ENCODE assay signal across 25 cellular contexts in genomic region chr14:81332725-81333124, GRCh38.
"Had no signal": no experiment of that assay in that cellular context is flagged by ENCODE, and none has a peak within 500 bp of the region (broad histone marks: within the 10 kb centered on the region; RNA-seq: fewer than 3 reads in every experiment).

No MANE protein-coding gene starts in this region.

- H3K9me3 ChIP-seq: esophagus muscularis mucosa, gastrocnemius medialis, heart right ventricle, left lung, lower lobe of right lung, mucosa of descending colon had no signal

- H3K4me1 Mint-ChIP-seq: naive B cell had no signal

- H3K4me3 Mint-ChIP-seq: mesothelial cell of epicardium, naive B cell had no signal

- DNase-seq: dermis blood vessel endothelial cell; dorsolateral prefrontal cortex; effector CD4-positive, alpha-beta T cell; effector memory CD4-positive, alpha-beta T cell; foreskin melanocyte; gastrocnemius medialis; glutamatergic neuron; head of caudate nucleus; heart right ventricle; hippocampal formation; kidney; kidney glomerular epithelial cell; left colon; left lung; left ventricle myocardium superior; lower lobe of right lung; mesenchymal stem cell; mucosa of descending colon; naive B cell had no signal

- H3K9me3 Mint-ChIP-seq: naive B cell had no signal

- FAIRE-seq: colon, endothelial cell of umbilical vein, islet of Langerhans, kidney had no signal

- H3K4me1 ChIP-seq: esophagus muscularis mucosa, heart right ventricle, lower lobe of right lung had no signal

- H3K36me3 ChIP-seq: esophagus muscularis mucosa, gastrocnemius medialis, heart right ventricle, left lung, lower lobe of right lung had no signal

- H3K27me3 ChIP-seq: esophagus muscularis mucosa, gastrocnemius medialis, heart right ventricle, left lung had no signal

- H3K27ac ChIP-seq: coronary artery, esophagus muscularis mucosa, gastrocnemius medialis, heart right ventricle, left lung, lower lobe of right lung had no signal

- H3K27ac Mint-ChIP-seq: mesothelial cell of epicardium, naive B cell had no signal

- H3K4me3 ChIP-seq: coronary artery, dorsolateral prefrontal cortex, esophagus muscularis mucosa, gastrocnemius medialis, heart right ventricle, left lung, lower lobe of right lung, mucosa of descending colon had no signal

- H3K36me3 Mint-ChIP-seq: mesothelial cell of epicardium, naive B cell had no signal

- ATAC-seq: gastrocnemius medialis, heart right ventricle, left colon, left lung, left ventricle myocardium superior, lower lobe of right lung, mucosa of descending colon had no signal
